In genomic region chr17:82351713-82352488, GRCh38 we compare ENCODE assay signal across 8 cellular contexts. TPM values are rescaled to one million over a fixed set of nuclear protein-coding genes. Genes with fewer than 3 reads are reported as not detected.
DNase-seq lines count a peak whose midpoint lies in the region; ATAC-seq lines count a peak whose summit lies in the region.

No MANE protein-coding gene starts in this region.

- DNase-seq in EH (ENCODE audit: low read depth) (peak; percentile 82), NCI-H774 (lab: John Stamatoyannopoulos, UW) (peak; percentile 92), ecto neural progenitor cell (ENCODE audit: low spot score) (peak; percentile 97), lung microvascular endothelial cell (ENCODE audit: low read depth in 2 of 2) (peak; percentile 89 to 94)
- peak; percentile 83 to 89 for DNase-seq in activated CD4-positive, alpha-beta T cell treated with anti-CD3 and anti-CD28 coated beads, Interleukin-2, amount 50 U/mL, for 48 hours
- DNase-seq in stimulated activated CD8-positive, alpha-beta memory T cell treated with anti-CD3 and anti-CD28 coated beads, Interleukin-12 subunit alpha, Interleukin-12 subunit beta, amount 100 ng/mL, for 4 hours (ENCODE audit: low read depth) = peak; percentile 58

- peak; percentile 40 for ATAC-seq in HG03159 (IDR thresholded peaks at IDR 0.05; ENCODE audit: unreplicated experiment)
- no peak for ATAC-seq in GM18873 (IDR thresholded peaks at IDR 0.05; ENCODE audit: low FRiP score, unreplicated experiment)

RNA-seq across cellular contexts. Expression of gene TEX19, which starts 7.1 kb away (rescaled TPM):
- total RNA-seq in lung microvascular endothelial cell = not detected in 2 replicates

RNA-seq across cellular contexts. Expression of gene SECTM1, which starts 18.3 kb away (rescaled TPM):
- total RNA-seq in lung microvascular endothelial cell = 1.3 and 1.8 TPM in 2 replicates

RNA-seq across cellular contexts. Expression of gene UTS2R, which starts 19.7 kb away (rescaled TPM):
- total RNA-seq in lung microvascular endothelial cell = not detected in 2 replicates

RNA-seq across cellular contexts. Expression of gene CD7, which starts 34.5 kb away (rescaled TPM):
- total RNA-seq in lung microvascular endothelial cell = under 0.01 TPM in 1 of 2 replicates, not detected in the other
